In the genomic region with DNA sequence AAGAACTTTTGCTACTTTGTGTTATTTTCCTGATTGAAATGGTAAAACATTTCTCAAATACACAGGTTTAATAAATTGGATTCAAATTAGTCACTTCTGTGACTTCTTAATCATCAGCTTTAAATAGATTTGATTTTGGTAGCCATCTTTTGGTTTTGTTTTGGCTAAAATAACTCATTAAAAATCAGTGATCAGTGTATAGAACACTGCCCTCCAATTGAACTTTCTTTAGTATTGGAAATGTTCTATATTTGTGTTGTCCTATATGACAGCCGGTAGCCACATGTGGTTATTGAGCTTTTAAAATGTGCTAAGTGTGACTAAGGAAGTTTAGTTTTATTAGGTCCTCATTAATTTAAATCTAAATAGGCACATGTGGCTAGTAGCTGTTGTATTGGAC, we compare ENCODE assay signal across 1 cellular context.
TF ChIP-seq lines count a peak whose summit lies in the region.

No MANE protein-coding gene starts in this region.

TF ChIP-seq in GM12878, 131 proteins besides CTCF, POLR2A, EP300 and RAD21:
- TF ChIP-seq PAX8 (IDR thresholded peaks at IDR 0.05): no peak
- TF ChIP-seq CHD4 (IDR thresholded peaks at IDR 0.05): no peak
- TF ChIP-seq MEF2B (IDR thresholded peaks at IDR 0.05; ENCODE audit: partially characterized antibody, poor library complexity, severe bottlenecking): peak; percentile 63
- peak; percentile 77 for TF ChIP-seq MTA2 (IDR thresholded peaks at IDR 0.05; ENCODE audit: low read depth)
- no peak for TF ChIP-seq SMAD1 (IDR thresholded peaks at IDR 0.05; ENCODE audit: low read depth, partially characterized antibody)
- TF ChIP-seq RB1 (IDR thresholded peaks at IDR 0.05; ENCODE audit: borderline replicate concordance): no peak
- TF ChIP-seq BCL3 (IDR thresholded peaks at IDR 0.05; ENCODE audit: borderline replicate concordance, insufficient read depth, low read depth, low read length, poor library complexity, severe bottlenecking): no peak
- TF ChIP-seq PAX5 (IDR thresholded peaks at IDR 0.05; ENCODE audit: borderline replicate concordance, low read depth, low read length): no peak
- no peak for TF ChIP-seq BMI1 (IDR thresholded peaks at IDR 0.05; ENCODE audit: borderline replicate concordance)
- no peak for TF ChIP-seq DPF2 (IDR thresholded peaks at IDR 0.05)
- TF ChIP-seq HCFC1 (IDR thresholded peaks at IDR 0.05; ENCODE audit: low read length): no peak
